1 cellular context compared by ENCODE assay signal in genomic region chr10:86699991-86700840, GRCh38.
TF ChIP-seq lines count a peak whose summit lies in the region.

No MANE protein-coding gene starts in this region.

TF ChIP-seq in H1, 55 proteins besides CTCF, POLR2A, EP300 and RAD21:
- TF ChIP-seq ATF2 (IDR thresholded peaks at IDR 0.05; ENCODE audit: low read length) (no peak), GTF2F1 (IDR thresholded peaks at IDR 0.05; ENCODE audit: borderline replicate concordance, low read depth, low read length) (no peak), POLR2AphosphoS5 (IDR thresholded peaks at IDR 0.05; ENCODE audit: low read depth, low read length) (no peak), KDM5A (IDR thresholded peaks at IDR 0.05; ENCODE audit: low read length) (no peak), CHD2 (IDR thresholded peaks at IDR 0.05; ENCODE audit: low read length) (no peak), PHF8 (conservative IDR thresholded peaks at IDR 0.05; ENCODE audit: low read depth, low read length) (no peak)
